9 cellular contexts compared by ENCODE assay signal in the genomic region with DNA sequence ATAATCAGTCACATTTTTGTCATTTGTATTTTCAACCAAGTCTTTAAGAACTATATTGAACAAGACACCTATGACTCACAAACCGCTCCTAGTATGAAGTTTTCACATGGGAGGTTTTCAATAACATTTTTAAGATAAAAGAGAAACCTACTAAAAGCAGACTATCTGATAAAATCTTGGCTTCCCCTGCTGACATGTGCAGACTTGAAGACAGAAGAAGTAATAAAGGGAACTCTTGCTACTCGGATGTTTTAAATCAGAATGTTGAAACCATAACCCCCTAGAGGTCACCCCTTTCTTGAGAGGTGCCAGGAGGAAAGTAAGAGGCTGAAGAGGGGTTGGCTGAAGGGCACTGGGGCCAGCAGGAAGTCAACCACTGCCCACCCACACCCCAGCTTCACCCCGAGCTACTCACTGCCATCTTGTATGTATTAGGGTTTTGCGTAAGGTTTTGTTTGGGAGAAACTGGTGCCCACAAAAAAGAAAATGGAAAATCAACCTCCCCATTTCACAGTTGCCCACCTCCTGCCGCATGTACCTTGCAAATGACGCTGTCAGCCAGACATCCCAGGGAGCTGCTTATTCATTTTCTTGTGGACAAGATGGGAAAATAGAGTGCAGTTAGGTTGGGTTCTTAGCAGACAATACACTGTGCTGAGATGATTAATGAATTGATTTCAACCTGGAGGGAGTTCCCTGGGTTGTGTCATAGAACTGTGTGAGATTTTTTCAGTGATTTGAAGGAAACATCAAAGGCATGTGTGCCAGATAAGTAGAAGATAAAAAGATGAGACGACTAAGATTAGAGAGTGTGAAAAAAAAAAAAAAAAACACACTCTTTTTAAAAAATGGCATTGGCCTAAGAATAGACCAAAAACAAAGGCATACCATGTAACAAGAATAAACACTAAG.
A peak's percentile ranks its signal among the peaks of the same experiment; 100 is the strongest.
DNase-seq lines count a peak whose midpoint lies in the region; ATAC-seq and TF ChIP-seq lines count a peak whose summit lies in the region.
"Had no signal": no experiment of that assay in that cellular context is flagged by ENCODE, and none has a peak within 500 bp of the region (broad histone marks: within the 10 kb centered on the region; RNA-seq: fewer than 3 reads in every experiment).

No MANE protein-coding gene starts in this region.

- no peaks in the 10 kb centered on the region for H3K27me3 Mint-ChIP-seq in activated CD8-positive, alpha-beta T cell treated with anti-CD3 and anti-CD28 coated beads, Interleukin-2, amount 10 ng/mL, durations not matched to agents 7 days and 5 days (ENCODE audit: low read depth)
- no peaks in the 10 kb centered on the region for H3K27me3 Mint-ChIP-seq in stimulated activated naive B cell treated with anti-CD40 and anti-IgM and Interleukin-4, amounts not matched to agents 10 μg/mL and 1 μg/mL and 100 μg/mL, for 72 hours

- H3K4me3 Mint-ChIP-seq in activated CD8-positive, alpha-beta T cell treated with anti-CD3 and anti-CD28 coated beads, Interleukin-2, amount 10 ng/mL, durations not matched to agents 7 days and 5 days, result peak overlapping the region; percentile 46
- peak overlapping the region in 1 of 2 donors; percentile 23 for H3K4me3 Mint-ChIP-seq in stimulated activated naive B cell treated with anti-CD40 and anti-IgM and Interleukin-4, amounts not matched to agents 10 μg/mL and 1 μg/mL and 100 μg/mL, for 72 hours

- ATAC-seq in activated CD8-positive, alpha-beta T cell treated with anti-CD3 and anti-CD28 coated beads, Interleukin-2, amount 10 ng/mL, durations not matched to agents 7 days and 5 days, result peak; percentile 45
- ATAC-seq in stimulated activated naive B cell treated with anti-CD40 and anti-IgM and Interleukin-4, amounts not matched to agents 10 μg/mL and 1 μg/mL and 100 μg/mL, for 72 hours (replicated peaks), result no peak
- no peak for ATAC-seq in HG02623 (IDR thresholded peaks at IDR 0.05; ENCODE audit: unreplicated experiment)

- peaks cover 27% of the 10 kb centered on the region for H3K9me3 Mint-ChIP-seq in activated CD8-positive, alpha-beta T cell treated with anti-CD3 and anti-CD28 coated beads, Interleukin-2, amount 10 ng/mL, durations not matched to agents 7 days and 5 days (ENCODE audit: insufficient read depth)
- peaks cover 0 to 3% of the 10 kb centered on the region in 2 donors for H3K9me3 Mint-ChIP-seq in stimulated activated naive B cell treated with anti-CD40 and anti-IgM and Interleukin-4, amounts not matched to agents 10 μg/mL and 1 μg/mL and 100 μg/mL, for 72 hours

- H3K4me1 Mint-ChIP-seq in activated CD8-positive, alpha-beta T cell treated with anti-CD3 and anti-CD28 coated beads, Interleukin-2, amount 10 ng/mL, durations not matched to agents 7 days and 5 days (ENCODE audit: low read depth), result peaks cover 58% of the 10 kb centered on the region
- peaks cover 46 to 84% of the 10 kb centered on the region in 2 donors for H3K4me1 Mint-ChIP-seq in stimulated activated naive B cell treated with anti-CD40 and anti-IgM and Interleukin-4, amounts not matched to agents 10 μg/mL and 1 μg/mL and 100 μg/mL, for 72 hours

- H3K27ac Mint-ChIP-seq in activated CD8-positive, alpha-beta T cell treated with anti-CD3 and anti-CD28 coated beads, Interleukin-2, amount 10 ng/mL, durations not matched to agents 7 days and 5 days, result peak overlapping the region; percentile 87
- peak overlapping the region; percentile 91 for H3K27ac Mint-ChIP-seq in stimulated activated naive B cell treated with anti-CD40 and anti-IgM and Interleukin-4, amounts not matched to agents 10 μg/mL and 1 μg/mL and 100 μg/mL, for 72 hours

- no peak overlapping the region for H3K4me3 ChIP-seq in epithelial cell of esophagus (ENCODE audit: low read length)

- TF ChIP-seq CTCF in epithelial cell of esophagus (IDR thresholded peaks at IDR 0.05; ENCODE audit: insufficient read depth, low read depth, low read length, missing control alignments), result no peak

- CTCF ChIA-PET in activated CD8-positive, alpha-beta T cell treated with anti-CD3 and anti-CD28 coated beads, Interleukin-2, amount 10 ng/mL, durations not matched to agents 7 days and 5 days (lab: Charles Lee), result interaction anchor here (1.5 kb wide), 1 partner anchor 98 kb away, joined by 3 read pairs; no protein-coding TSS in a partner anchor

- POLR2A ChIA-PET in activated CD8-positive, alpha-beta T cell treated with anti-CD3 and anti-CD28 coated beads, Interleukin-2, amount 10 ng/mL, durations not matched to agents 7 days and 5 days (lab: Charles Lee), result interaction anchor here (1.1 to 1.7 kb wide), 2 partner anchors 22 to 82 kb away, joined by 5 read pairs; no protein-coding TSS in a partner anchor

- DNase-seq in SHP77 treated with DMSO at 0.1 percent for 48 hours (lab: John Stamatoyannopoulos, UW) (peak; percentile 6), SHP77 (lab: John Stamatoyannopoulos, UW) (no peak), epithelial cell of esophagus (ENCODE audit: low read depth) (peak; percentile 78), NCI-H510A treated with DMSO at 0.1 percent for 48 hours (lab: John Stamatoyannopoulos, UW) (no peak), SK-N-DZ (ENCODE audit: low spot score) (no peak)
- DNase-seq in activated CD8-positive, alpha-beta T cell treated with anti-CD3 and anti-CD28 coated beads, Interleukin-2, amount 10 ng/mL, durations not matched to agents 7 days and 5 days, result peak; percentile 40
- DNase-seq in stimulated activated naive B cell treated with anti-CD40 and anti-IgM and Interleukin-4, amounts not matched to agents 10 μg/mL and 1 μg/mL and 100 μg/mL, for 72 hours, result no peak
- DNase-seq: Right ventricle myocardium superior had no signal

- peaks cover 53% of the 10 kb centered on the region for H3K36me3 Mint-ChIP-seq in activated CD8-positive, alpha-beta T cell treated with anti-CD3 and anti-CD28 coated beads, Interleukin-2, amount 10 ng/mL, durations not matched to agents 7 days and 5 days (ENCODE audit: low read depth)
- peaks cover 4 to 8% of the 10 kb centered on the region in 2 donors for H3K36me3 Mint-ChIP-seq in stimulated activated naive B cell treated with anti-CD40 and anti-IgM and Interleukin-4, amounts not matched to agents 10 μg/mL and 1 μg/mL and 100 μg/mL, for 72 hours

Comparison
In these comparisons a context has a peak if more than half of its experiments do, and no peak if none do; other contexts are left out.
1. DNase-seq: peak in SHP77 treated with DMSO at 0.1 percent for 48 hours (single experiment), activated CD8-positive, alpha-beta T cell treated with anti-CD3 and anti-CD28 coated beads, Interleukin-2, amount 10 ng/mL, durations not matched to agents 7 days and 5 days (single experiment) and epithelial cell of esophagus (single experiment); none in SHP77 (0 of 2), stimulated activated naive B cell treated with anti-CD40 and anti-IgM and Interleukin-4, amounts not matched to agents 10 μg/mL and 1 μg/mL and 100 μg/mL, for 72 hours (single experiment), NCI-H510A treated with DMSO at 0.1 percent for 48 hours (single experiment) and SK-N-DZ (single experiment).